In genomic region chr11:94834931-94835330, GRCh38 we compare ENCODE assay signal across 17 cellular contexts.
DNase-seq lines count a peak whose midpoint lies in the region; ATAC-seq and TF ChIP-seq lines count a peak whose summit lies in the region.
"Had no signal": no experiment of that assay in that cellular context is flagged by ENCODE, and none has a peak within 500 bp of the region (broad histone marks: within the 10 kb centered on the region; RNA-seq: fewer than 3 reads in every experiment).

No MANE protein-coding gene starts in this region.

- H3K27ac Mint-ChIP-seq in activated T-helper 2 cell treated with anti-CD3 and anti-CD28 coated beads, Interferon-gamma antibody, Interleukin-2, Interleukin-4, amounts not matched to agents 10 μg/mL and 5 μg/mL and 100 μg/mL, durations not matched to agents 14 hours and 24 hours and 36 hours, result no peak overlapping the region
- H3K27ac Mint-ChIP-seq: activated CD4-positive, alpha-beta T cell treated with anti-CD3 and anti-CD28 coated beads for 36 hours; activated naive CD4-positive, alpha-beta T cell treated with anti-CD3 and anti-CD28 coated beads, Interleukin-2, amount 50 U/mL, for 72 hours; CD4-positive, CD25-positive, alpha-beta regulatory T cell; T-helper 2 cell treated with Interferon-gamma antibody and Interleukin-4, amounts not matched to agents 5 μg/mL and 100 μg/mL, for 36 hours had no signal

- no peaks in the 10 kb centered on the region for H3K9me3 ChIP-seq in thoracic aorta
- H3K9me3 ChIP-seq: colonic mucosa, prostate gland, tibial artery had no signal

- no peaks in the 10 kb centered on the region for H3K9me3 Mint-ChIP-seq in activated T-helper 2 cell treated with anti-CD3 and anti-CD28 coated beads, Interferon-gamma antibody, Interleukin-2, Interleukin-4, amounts not matched to agents 10 μg/mL and 5 μg/mL and 100 μg/mL, durations not matched to agents 14 hours and 24 hours and 36 hours
- H3K9me3 Mint-ChIP-seq: activated naive CD4-positive, alpha-beta T cell treated with anti-CD3 and anti-CD28 coated beads, Interleukin-2, amount 50 U/mL, for 72 hours; CD4-positive, CD25-positive, alpha-beta regulatory T cell; T-helper 2 cell treated with Interferon-gamma antibody and Interleukin-4, amounts not matched to agents 5 μg/mL and 100 μg/mL, for 36 hours had no signal

- ATAC-seq in thoracic aorta (ENCODE audit: insufficient number of reproducible peaks, low FRiP score, low read depth), result no peak
- no peak for ATAC-seq in GM21529 (IDR thresholded peaks at IDR 0.05; ENCODE audit: unreplicated experiment)
- ATAC-seq: activated CD4-positive, alpha-beta T cell treated with anti-CD3 and anti-CD28 coated beads for 36 hours; activated naive CD4-positive, alpha-beta T cell treated with anti-CD3 and anti-CD28 coated beads, Interleukin-2, amount 50 U/mL, for 72 hours had no signal

- peak overlapping the region; percentile 19 to 47 for H3K27ac ChIP-seq in thoracic aorta
- H3K27ac ChIP-seq: colonic mucosa, prostate gland had no signal

- H3K4me1 ChIP-seq in thoracic aorta (ENCODE audit: control insufficient read depth in 1 of 2, low read depth in 2 of 2), result peaks cover 9 to 53% of the 10 kb centered on the region in 2 donors
- H3K4me1 ChIP-seq: colonic mucosa had no signal

- H3K4me3 ChIP-seq in cardiac fibroblast (replicated peaks in 1 of 2; ENCODE audit: low read depth in 2 of 2, low read length in 2 of 2) (no peak overlapping the region), thoracic aorta (no peak overlapping the region)
- H3K4me3 ChIP-seq: colonic mucosa, prostate gland, tibial artery had no signal

- DNase-seq in NCI-H460 (ENCODE audit: extremely low read depth, low read depth), result peak; percentile 11
- peak; percentile 36 to 42 for DNase-seq in cardiac fibroblast (ENCODE audit: low read depth in 2 of 2)
- peak; percentile 39 for DNase-seq in iris pigment epithelial cell (ENCODE audit: low read depth)
- DNase-seq in thoracic aorta (ENCODE audit: low spot score), result no peak
- DNase-seq in NOMO-1 treated with dmso at 0.1 percent for 144 hours (lab: John Stamatoyannopoulos, UW; ENCODE audit: unreplicated experiment), result no peak
- DNase-seq in activated T-helper 2 cell treated with anti-CD3 and anti-CD28 coated beads, Interferon-gamma antibody, Interleukin-2, Interleukin-4, amounts not matched to agents 10 μg/mL and 5 μg/mL and 100 μg/mL, durations not matched to agents 14 hours and 24 hours and 36 hours (ENCODE audit: low spot score), result no peak
- DNase-seq: activated CD4-positive, alpha-beta T cell treated with anti-CD3 and anti-CD28 coated beads for 36 hours; CD4-positive, CD25-positive, alpha-beta regulatory T cell; colonic mucosa; NCI-H2029; NCI-H748 treated with DMSO at 0.1 percent for 48 hours; Right ventricle myocardium superior; tibial artery had no signal

- no peaks in the 10 kb centered on the region for H3K27me3 ChIP-seq in thoracic aorta (replicated peaks; ENCODE audit: insufficient read depth)
- H3K27me3 ChIP-seq: colonic mucosa, tibial artery had no signal

- H3K36me3 ChIP-seq in thoracic aorta, result peaks cover 11% of the 10 kb centered on the region
- H3K36me3 ChIP-seq: colonic mucosa, prostate gland had no signal

- intact Hi-C loops in activated T-helper 2 cell treated with anti-CD3 and anti-CD28 coated beads, Interferon-gamma antibody, Interleukin-2, Interleukin-4, amounts not matched to agents 10 μg/mL and 5 μg/mL and 100 μg/mL, durations not matched to agents 14 hours and 24 hours and 36 hours (cut with micrococcal nuclease), result no loop called here

- H3K27me3 Mint-ChIP-seq in activated T-helper 2 cell treated with anti-CD3 and anti-CD28 coated beads, Interferon-gamma antibody, Interleukin-2, Interleukin-4, amounts not matched to agents 10 μg/mL and 5 μg/mL and 100 μg/mL, durations not matched to agents 14 hours and 24 hours and 36 hours (ENCODE audit: low read depth), result peaks cover 4% of the 10 kb centered on the region

- H3K4me1 Mint-ChIP-seq in activated T-helper 2 cell treated with anti-CD3 and anti-CD28 coated beads, Interferon-gamma antibody, Interleukin-2, Interleukin-4, amounts not matched to agents 10 μg/mL and 5 μg/mL and 100 μg/mL, durations not matched to agents 14 hours and 24 hours and 36 hours (ENCODE audit: low read depth), result no peaks in the 10 kb centered on the region
- H3K4me1 Mint-ChIP-seq: activated CD4-positive, alpha-beta T cell treated with anti-CD3 and anti-CD28 coated beads for 36 hours; CD4-positive, CD25-positive, alpha-beta regulatory T cell had no signal

- no peaks in the 10 kb centered on the region for H3K36me3 Mint-ChIP-seq in activated T-helper 2 cell treated with anti-CD3 and anti-CD28 coated beads, Interferon-gamma antibody, Interleukin-2, Interleukin-4, amounts not matched to agents 10 μg/mL and 5 μg/mL and 100 μg/mL, durations not matched to agents 14 hours and 24 hours and 36 hours (ENCODE audit: low read depth)
- H3K36me3 Mint-ChIP-seq: activated naive CD4-positive, alpha-beta T cell treated with anti-CD3 and anti-CD28 coated beads, Interleukin-2, amount 50 U/mL, for 72 hours; CD4-positive, CD25-positive, alpha-beta regulatory T cell had no signal

- TF ChIP-seq CTCF in cardiac fibroblast (IDR thresholded peaks at IDR 0.05; ENCODE audit: low read depth, low read length) (no peak), thoracic aorta (IDR thresholded peaks at IDR 0.05) (no peak)

- no peak overlapping the region for H3K4me3 Mint-ChIP-seq in activated T-helper 2 cell treated with anti-CD3 and anti-CD28 coated beads, Interferon-gamma antibody, Interleukin-2, Interleukin-4, amounts not matched to agents 10 μg/mL and 5 μg/mL and 100 μg/mL, durations not matched to agents 14 hours and 24 hours and 36 hours (ENCODE audit: low read depth)
- H3K4me3 Mint-ChIP-seq: activated CD4-positive, alpha-beta T cell treated with anti-CD3 and anti-CD28 coated beads for 36 hours; CD4-positive, CD25-positive, alpha-beta regulatory T cell; T-helper 2 cell treated with Interferon-gamma antibody and Interleukin-4, amounts not matched to agents 5 μg/mL and 100 μg/mL, for 36 hours had no signal

Comparison
In these comparisons a context has a peak if more than half of its experiments do, and no peak if none do; other contexts are left out.
1. DNase-seq: peak in NCI-H460 (single experiment), cardiac fibroblast (2 of 2) and iris pigment epithelial cell (single experiment); none in thoracic aorta (single experiment), NOMO-1 treated with dmso at 0.1 percent for 144 hours (single experiment) and activated T-helper 2 cell treated with anti-CD3 and anti-CD28 coated beads, Interferon-gamma antibody, Interleukin-2, Interleukin-4, amounts not matched to agents 10 μg/mL and 5 μg/mL and 100 μg/mL, durations not matched to agents 14 hours and 24 hours and 36 hours (single experiment).